ENCODE assay signal across 8 cellular contexts in the genomic region with DNA sequence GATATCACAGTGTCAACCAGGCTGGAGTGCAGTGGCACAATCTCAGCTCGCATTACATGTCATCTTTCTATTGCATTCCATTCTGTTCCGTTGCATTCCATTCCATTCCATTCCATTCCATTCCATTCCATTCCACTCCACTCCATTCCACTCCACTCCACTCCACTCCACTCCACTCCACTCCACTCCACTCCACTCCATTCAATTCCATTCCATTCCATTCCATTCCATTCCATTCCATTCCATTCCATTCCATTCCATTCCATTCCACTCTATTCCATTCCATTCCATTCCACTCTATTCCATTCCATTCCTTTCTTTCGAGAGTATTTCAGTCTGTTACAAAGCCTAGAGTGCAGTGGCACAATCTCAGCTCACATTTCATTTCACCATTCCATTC.
A peak's percentile ranks its signal among the peaks of the same experiment; 100 is the strongest.
DNase-seq lines count a peak whose midpoint lies in the region; ATAC-seq and TF ChIP-seq lines count a peak whose summit lies in the region.
"Not testable (repeated sequence)": the region's sequence is repeated elsewhere in the genome, so short reads cannot be mapped to it uniquely, and the experiment has no call there.

No MANE protein-coding gene starts in this region.

- DNase-seq in central memory CD8-positive, alpha-beta T cell (ENCODE audit: low spot score in 2 of 2); right cardiac atrium; mucosa of descending colon; upper lobe of left lung; aorta: not testable (repeated sequence)

- not testable (repeated sequence) for H3K27ac Mint-ChIP-seq in central memory CD8-positive, alpha-beta T cell (ENCODE audit: low read depth)

- not testable (repeated sequence) for H3K4me1 Mint-ChIP-seq in central memory CD8-positive, alpha-beta T cell

- 30% methylated on average over 3 of the region's 3 CpGs; no CpG with 5 or more reads in 1 of the 2 donors for WGBS in gastroesophageal sphincter (ENCODE audit: low coverage in 1 of 2), 2 donors
- 42% methylated on average over 3 of the region's 3 CpGs for WGBS in right cardiac atrium
- 38% methylated on average over 3 of the region's 3 CpGs; no CpG with 5 or more reads in 1 of the 2 donors for WGBS in upper lobe of left lung, 2 donors
- WGBS in aorta, 2 donors, result 40% methylated on average over 3 of the region's 3 CpGs; no CpG with 5 or more reads in 1 of the 2 donors

- not testable (repeated sequence) for TF ChIP-seq POLR2A in gastroesophageal sphincter (IDR thresholded peaks at IDR 0.05); upper lobe of left lung (IDR thresholded peaks at IDR 0.05)

- not testable (repeated sequence) for H3K4me1 ChIP-seq in gastroesophageal sphincter; right cardiac atrium (ENCODE audit: control insufficient read depth, insufficient read depth, low read length); mucosa of descending colon (ENCODE audit: low read depth); upper lobe of left lung; aorta (ENCODE audit: control insufficient read depth in 1 of 2, insufficient read depth in 2 of 2, low read length in 2 of 2)

- intact Hi-C loops in right cardiac atrium (cut with DNase I); mucosa of descending colon (cut with DNase I, micrococcal nuclease); aorta (cut with DNase I): not testable (repeated sequence)

- not testable (repeated sequence) for H3K4me3 Mint-ChIP-seq in central memory CD8-positive, alpha-beta T cell

- ATAC-seq in GM19324 (IDR thresholded peaks at IDR 0.05; ENCODE audit: low FRiP score, unreplicated experiment) (peak; percentile 48), esophagus mucosa (peak; percentile 53), gastroesophageal sphincter (peak; percentile 63), right cardiac atrium (peak; percentile 52 to 55), mucosa of descending colon (peak; percentile 24), upper lobe of left lung (ENCODE audit: low FRiP score in 2 of 2) (peak; percentile 60 to 89), aorta (ENCODE audit: low FRiP score) (peak; percentile 77)
- ATAC-seq in central memory CD8-positive, alpha-beta T cell (replicated peaks; ENCODE audit: extremely low read depth, poor library complexity, severe bottlenecking), result peak; percentile 40

- not testable (repeated sequence) for H3K27me3 Mint-ChIP-seq in central memory CD8-positive, alpha-beta T cell

- H3K9me3 Mint-ChIP-seq in central memory CD8-positive, alpha-beta T cell, result peaks cover 96% of the 10 kb centered on the region

- not testable (repeated sequence) for H3K9me3 ChIP-seq in gastroesophageal sphincter; right cardiac atrium (ENCODE audit: control insufficient read depth, low read length); upper lobe of left lung
- H3K9me3 ChIP-seq in mucosa of descending colon (peaks cover 37% of the 10 kb centered on the region), aorta (ENCODE audit: control insufficient read depth, low read length) (peaks cover 10% of the 10 kb centered on the region)

- H3K36me3 Mint-ChIP-seq in central memory CD8-positive, alpha-beta T cell (ENCODE audit: insufficient read depth), result not testable (repeated sequence)

- TF ChIP-seq EP300 in gastroesophageal sphincter (IDR thresholded peaks at IDR 0.05); upper lobe of left lung (IDR thresholded peaks at IDR 0.05): not testable (repeated sequence)

- H3K36me3 ChIP-seq in gastroesophageal sphincter; mucosa of descending colon (ENCODE audit: low read depth); upper lobe of left lung; aorta (ENCODE audit: control insufficient read depth in 1 of 2, insufficient read depth in 2 of 2, low read length in 1 of 2): not testable (repeated sequence)

- not testable (repeated sequence) for H3K27ac ChIP-seq in gastroesophageal sphincter; right cardiac atrium (ENCODE audit: low read length); upper lobe of left lung; aorta (ENCODE audit: low read depth in 1 of 2, low read length in 2 of 2)

- H3K27me3 ChIP-seq in gastroesophageal sphincter; right cardiac atrium (ENCODE audit: control insufficient read depth, insufficient read depth); upper lobe of left lung; aorta (ENCODE audit: control insufficient read depth in 1 of 2, insufficient read depth in 2 of 2, low read length in 1 of 2): not testable (repeated sequence)

- not testable (repeated sequence) for TF ChIP-seq CTCF in gastroesophageal sphincter (IDR thresholded peaks at IDR 0.05); mucosa of descending colon (IDR thresholded peaks at IDR 0.05); upper lobe of left lung (IDR thresholded peaks at IDR 0.05)

- not testable (repeated sequence) for H3K4me3 ChIP-seq in gastroesophageal sphincter; right cardiac atrium (ENCODE audit: low read length); mucosa of descending colon; upper lobe of left lung; aorta (ENCODE audit: low read length in 2 of 2)

Comparison
In these comparisons a context has a peak if more than half of its experiments do, and no peak if none do; other contexts are left out.
1. ATAC-seq: peak in every context shown above with its lines; median percentile 77 in aorta; 74 in upper lobe of left lung; 63 in gastroesophageal sphincter; 54 in right cardiac atrium; 53 in esophagus mucosa; 48 in GM19324; 40 in central memory CD8-positive, alpha-beta T cell; 24 in mucosa of descending colon.